In the genomic region with DNA sequence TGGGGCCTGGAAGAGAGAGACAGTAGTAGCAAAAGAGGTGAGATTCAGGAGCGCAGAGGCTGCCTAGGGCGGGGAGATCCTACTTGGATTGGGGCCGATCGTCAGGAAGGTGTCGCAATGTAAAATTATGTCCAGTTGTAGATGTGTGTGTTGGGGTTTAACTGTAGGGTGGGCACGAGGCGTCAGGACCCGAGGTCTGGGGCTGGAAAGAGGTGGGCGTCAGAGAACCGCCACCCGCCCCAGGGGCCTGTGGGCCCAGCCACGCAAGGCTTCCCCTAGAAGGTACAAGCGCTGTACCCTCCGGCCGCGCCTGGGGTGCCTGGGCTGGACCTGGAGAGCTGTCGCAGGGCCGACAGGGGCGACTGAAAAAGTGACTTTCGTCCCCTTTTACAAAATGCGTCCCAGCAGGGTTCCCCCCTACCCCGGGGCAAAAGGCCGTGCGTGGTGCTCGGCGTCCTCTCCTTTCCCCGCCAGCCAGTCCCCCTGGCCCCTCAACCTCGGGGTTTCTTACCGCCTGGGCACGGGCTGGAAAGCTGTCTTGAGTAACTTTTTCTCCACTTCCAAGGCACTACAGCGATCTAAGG, we compare ENCODE assay signal across 12 cellular contexts. TPM values are rescaled to one million over a fixed set of nuclear protein-coding genes. Genes with fewer than 3 reads are reported as not detected.
DNase-seq lines count a peak whose midpoint lies in the region; FAIRE-seq and TF ChIP-seq lines count a peak whose summit lies in the region.
"Had no signal": no experiment of that assay in that cellular context is flagged by ENCODE, and none has a peak within 500 bp of the region (broad histone marks: within the 10 kb centered on the region; RNA-seq: fewer than 3 reads in every experiment).

No MANE protein-coding gene starts in this region.

- H3K4me1 Mint-ChIP-seq in T-helper 2 cell treated with Interferon-gamma antibody and Interleukin-4, amounts not matched to agents 5 μg/mL and 100 μg/mL, for 36 hours (ENCODE audit: low read depth), result peaks cover 22% of the 10 kb centered on the region

- no peak for DNase-seq in T-helper 2 cell treated with Interferon-gamma antibody and Interleukin-4, amounts not matched to agents 5 μg/mL and 100 μg/mL, for 36 hours (ENCODE audit: low spot score)
- DNase-seq in T-helper 2 cell, result no peak
- DNase-seq in WERI-Rb-1, result no peak
- DNase-seq in dedifferentiated amniotic fluid mesenchymal stem cell (ENCODE audit: extremely low spot score), result no peak
- no peak for DNase-seq in NCI-H82 (lab: John Stamatoyannopoulos, UW)
- DNase-seq in GM12891 (ENCODE audit: insufficient read length, low spot score), result no peak
- DNase-seq: activated CD4-positive, CD25-positive, alpha-beta regulatory T cell; cortex of kidney; naive B cell had no signal

- no peak overlapping the region for H3K9ac ChIP-seq in iPS-20b (ENCODE audit: low read depth, low read length)
- H3K9ac ChIP-seq in skeletal muscle satellite cell (ENCODE audit: low read depth, low read length), result peak overlapping the region; percentile 51

- peaks cover 10% of the 10 kb centered on the region for H3K36me3 Mint-ChIP-seq in T-helper 2 cell treated with Interferon-gamma antibody and Interleukin-4, amounts not matched to agents 5 μg/mL and 100 μg/mL, for 36 hours (ENCODE audit: low read depth)

- no peak for TF ChIP-seq CTCF in WERI-Rb-1 (IDR thresholded peaks at IDR 0.05; ENCODE audit: low read depth, low read length)

- H3K4me3 Mint-ChIP-seq in T-helper 2 cell treated with Interferon-gamma antibody and Interleukin-4, amounts not matched to agents 5 μg/mL and 100 μg/mL, for 36 hours, result peak overlapping the region; percentile 28

- H3K9me3 ChIP-seq in WERI-Rb-1 (ENCODE audit: severe bottlenecking) (no peaks in the 10 kb centered on the region), iPS-20b (ENCODE audit: insufficient read depth, low read depth, low read length) (no peaks in the 10 kb centered on the region), skeletal muscle satellite cell (replicated peaks; ENCODE audit: low read length) (no peaks in the 10 kb centered on the region)

- no peaks in the 10 kb centered on the region; the same call in 1 of the 2 replicates for H3K4me1 ChIP-seq in iPS-20b (ENCODE audit: insufficient read depth, low read length)
- peaks cover 5% of the 10 kb centered on the region for H3K4me1 ChIP-seq in skeletal muscle satellite cell (ENCODE audit: control insufficient read depth, insufficient read depth, low read length)

- no peak for FAIRE-seq in GM12891 (lab: Jason Lieb, UNC)

- H3K27me3 Mint-ChIP-seq in T-helper 2 cell treated with Interferon-gamma antibody and Interleukin-4, amounts not matched to agents 5 μg/mL and 100 μg/mL, for 36 hours (ENCODE audit: low read depth), result peaks cover 72% of the 10 kb centered on the region

- H3K4me3 ChIP-seq in WERI-Rb-1 (ENCODE audit: low read depth, low read length), result peak overlapping the region; percentile 19; the same call in 1 of the 2 replicates
- peak overlapping the region; percentile 45 for H3K4me3 ChIP-seq in iPS-20b (ENCODE audit: low read length)
- peak overlapping the region; percentile 93 for H3K4me3 ChIP-seq in skeletal muscle satellite cell (ENCODE audit: low read length)

- TF ChIP-seq POLR2A in GM12891 (IDR thresholded peaks at IDR 0.05; ENCODE audit: low read depth, low read length), result no peak

- peaks cover 4% of the 10 kb centered on the region for H3K9me3 Mint-ChIP-seq in T-helper 2 cell treated with Interferon-gamma antibody and Interleukin-4, amounts not matched to agents 5 μg/mL and 100 μg/mL, for 36 hours

- H3K27ac Mint-ChIP-seq in T-helper 2 cell treated with Interferon-gamma antibody and Interleukin-4, amounts not matched to agents 5 μg/mL and 100 μg/mL, for 36 hours, result peak overlapping the region; percentile 74
- H3K27ac Mint-ChIP-seq: naive B cell had no signal

- H3K36me3 ChIP-seq in WERI-Rb-1 (no peaks in the 10 kb centered on the region), iPS-20b (ENCODE audit: insufficient read depth, low read depth, low read length) (no peaks in the 10 kb centered on the region), skeletal muscle satellite cell (ENCODE audit: insufficient read depth, low read length) (peaks cover 17% of the 10 kb centered on the region)

- H3K27ac ChIP-seq in WERI-Rb-1 (no peak overlapping the region), iPS-20b (ENCODE audit: low read length) (no peak overlapping the region)
- H3K27ac ChIP-seq: C4-2B had no signal

- peak overlapping the region; percentile 89 for H3K4me2 ChIP-seq in skeletal muscle satellite cell (ENCODE audit: low read length)

- H3K27me3 ChIP-seq in WERI-Rb-1 (ENCODE audit: insufficient read depth, low read depth, severe bottlenecking), result peaks cover 35% of the 10 kb centered on the region
- peaks cover 87% of the 10 kb centered on the region for H3K27me3 ChIP-seq in iPS-20b (ENCODE audit: insufficient read depth, low read length)
- no peaks in the 10 kb centered on the region for H3K27me3 ChIP-seq in skeletal muscle satellite cell (ENCODE audit: control insufficient read depth, insufficient read depth, low read length)

TF ChIP-seq in GM12891, 5 proteins besides CTCF, POLR2A, EP300 and RAD21:
- TF ChIP-seq PAX5 (IDR thresholded peaks at IDR 0.05; ENCODE audit: insufficient read depth, low read length, severe bottlenecking) (no peak), POU2F2 (IDR thresholded peaks at IDR 0.05; ENCODE audit: low read depth, low read length) (no peak), TAF1 (IDR thresholded peaks at IDR 0.05; ENCODE audit: low read depth, low read length) (no peak), SPI1 (IDR thresholded peaks at IDR 0.05; ENCODE audit: low read depth, low read length) (no peak), POLR2AphosphoS5 (IDR thresholded peaks at IDR 0.05; ENCODE audit: low read depth, low read length) (no peak)

RNA-seq across cellular contexts. Expression of gene IRX3, which starts 2.8 kb away (rescaled TPM):
- 5.0 and 6.1 TPM in 2 replicates for total RNA-seq in skeletal muscle satellite cell (2012; rRNA removed)
- not detected for polyA plus RNA-seq in GM12891 (2012; ENCODE audit: low read depth, missing spikeins)

Comparison
In these comparisons a context has a peak if more than half of its experiments do, and no peak if none do; other contexts are left out.
1. H3K4me3 ChIP-seq: peak in every context shown above with its lines; median percentile 93 in skeletal muscle satellite cell; 45 in iPS-20b; 19 in WERI-Rb-1.